In the genomic region with DNA sequence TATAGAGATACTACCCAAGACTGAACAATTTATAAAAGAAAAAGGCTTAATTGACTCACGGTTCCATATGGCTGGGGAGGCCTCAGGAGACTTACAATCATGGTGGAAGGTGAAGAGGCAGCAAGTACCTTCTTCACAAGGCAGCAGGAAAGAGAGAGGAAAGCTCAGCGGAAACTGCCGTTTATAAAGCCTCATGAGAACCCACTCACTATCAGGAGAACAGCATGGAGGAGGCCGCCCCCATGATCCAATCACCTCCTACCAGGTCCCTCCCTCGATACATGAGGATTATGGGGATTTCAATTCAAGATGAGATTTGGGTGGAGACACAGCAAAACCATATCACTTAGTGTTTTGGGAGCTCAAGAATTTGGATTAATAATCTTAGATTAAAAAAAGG, we compare ENCODE assay signal across 16 cellular contexts.
A peak's percentile ranks its signal among the peaks of the same experiment; 100 is the strongest.
DNase-seq lines count a peak whose midpoint lies in the region; TF ChIP-seq lines count a peak whose summit lies in the region.
"Had no signal": no experiment of that assay in that cellular context is flagged by ENCODE, and none has a peak within 500 bp of the region (broad histone marks: within the 10 kb centered on the region; RNA-seq: fewer than 3 reads in every experiment).

No MANE protein-coding gene starts in this region.

- no peaks in the 10 kb centered on the region for H3K27me3 ChIP-seq in BLaER1
- H3K27me3 ChIP-seq in BLaER1 treated with 17β-estradiol and CSF1 and Interleukin-3, amounts not matched to agents 10 nM and 100 nM, result peaks cover 0 to 98% (median 55%) of the 10 kb centered on the region in 11 experiments; a peak in 18 of 22 replicates

- peaks cover 66% of the 10 kb centered on the region for H3K4me1 ChIP-seq in BLaER1
- peaks cover 24 to 66% (median 61%) of the 10 kb centered on the region in 10 experiments for H3K4me1 ChIP-seq in BLaER1 treated with 17β-estradiol and CSF1 and Interleukin-3, amounts not matched to agents 10 nM and 100 nM

- H4K20me1 ChIP-seq in BLaER1, result peaks cover 17% of the 10 kb centered on the region; the same call in 1 of the 2 replicates
- peaks cover 0 to 74% (median 17%) of the 10 kb centered on the region in 11 experiments; a peak in 14 of 22 replicates for H4K20me1 ChIP-seq in BLaER1 treated with 17β-estradiol and CSF1 and Interleukin-3, amounts not matched to agents 10 nM and 100 nM

- no peak overlapping the region for H3K9ac ChIP-seq in BLaER1
- no peak overlapping the region for H3K9ac ChIP-seq in BLaER1 treated with 17β-estradiol and CSF1 and Interleukin-3, amounts not matched to agents 10 nM and 100 nM

- no peak overlapping the region for H3K27ac ChIP-seq in BLaER1
- no peak overlapping the region for H3K27ac ChIP-seq in BLaER1 treated with 17β-estradiol and CSF1 and Interleukin-3, amounts not matched to agents 10 nM and 100 nM
- no peak overlapping the region for H3K27ac ChIP-seq in coronary artery
- H3K27ac ChIP-seq: A549, HL-60 had no signal

- H3K4me3 ChIP-seq in BLaER1 (no peak overlapping the region), coronary artery (no peak overlapping the region)
- no peak overlapping the region for H3K4me3 ChIP-seq in BLaER1 treated with 17β-estradiol and CSF1 and Interleukin-3, amounts not matched to agents 10 nM and 100 nM
- H3K4me3 ChIP-seq: A549, HAP-1 had no signal

- no peaks in the 10 kb centered on the region for H3K36me3 ChIP-seq in BLaER1
- no peaks in the 10 kb centered on the region for H3K36me3 ChIP-seq in BLaER1 treated with 17β-estradiol and CSF1 and Interleukin-3, amounts not matched to agents 10 nM and 100 nM
- H3K36me3 ChIP-seq: HAP-1 had no signal

- H3K9me3 ChIP-seq in BLaER1, result no peaks in the 10 kb centered on the region
- H3K9me3 ChIP-seq in BLaER1 treated with 17β-estradiol and CSF1 and Interleukin-3, amounts not matched to agents 10 nM and 100 nM (replicated peaks in 1 of 11), result no peaks in the 10 kb centered on the region
- H3K9me3 ChIP-seq: A549, HAP-1 had no signal

- peak; percentile 8 for DNase-seq in coronary artery (ENCODE audit: low spot score)
- DNase-seq in posterior vena cava (ENCODE audit: low spot score), result peak; percentile 61
- DNase-seq in NCI-H128 (lab: John Stamatoyannopoulos, UW; ENCODE audit: unreplicated experiment), result no peak
- DNase-seq in activated CD4-positive, CD25-positive, alpha-beta regulatory T cell treated with anti-CD3 and anti-CD28 coated beads, Interleukin-2, amount 50 U/mL, for 72 hours, result no peak
- DNase-seq in NCI-H524 (lab: John Stamatoyannopoulos, UW), result no peak
- no peak for DNase-seq in AML-193 (lab: John Stamatoyannopoulos, UW)
- DNase-seq: CD4-positive, alpha-beta T cell; DND-41; GDM1; GOT3; HFFc6 had no signal

- peak overlapping the region; percentile 91 for H3K4me2 ChIP-seq in BLaER1
- H3K4me2 ChIP-seq in BLaER1 treated with 17β-estradiol and CSF1 and Interleukin-3, amounts not matched to agents 10 nM and 100 nM, result peak overlapping the region in 8 of 11 experiments; percentile 68 to 89 (median 84); a peak in 15 of 22 replicates
- H3K4me2 ChIP-seq: A549 had no signal

- TF ChIP-seq CTCF in coronary artery (IDR thresholded peaks at IDR 0.05), result no peak

- intact Hi-C loops in posterior vena cava (cut with DNase I), result no loop called here

Comparison
In these comparisons a context has a peak if more than half of its experiments do, and no peak if none do; other contexts are left out.
1. DNase-seq: peak in coronary artery (single experiment) and posterior vena cava (single experiment); none in NCI-H128 (single experiment), activated CD4-positive, CD25-positive, alpha-beta regulatory T cell treated with anti-CD3 and anti-CD28 coated beads, Interleukin-2, amount 50 U/mL, for 72 hours (single experiment), NCI-H524 (0 of 2) and AML-193 (0 of 2).